In the genomic region with DNA sequence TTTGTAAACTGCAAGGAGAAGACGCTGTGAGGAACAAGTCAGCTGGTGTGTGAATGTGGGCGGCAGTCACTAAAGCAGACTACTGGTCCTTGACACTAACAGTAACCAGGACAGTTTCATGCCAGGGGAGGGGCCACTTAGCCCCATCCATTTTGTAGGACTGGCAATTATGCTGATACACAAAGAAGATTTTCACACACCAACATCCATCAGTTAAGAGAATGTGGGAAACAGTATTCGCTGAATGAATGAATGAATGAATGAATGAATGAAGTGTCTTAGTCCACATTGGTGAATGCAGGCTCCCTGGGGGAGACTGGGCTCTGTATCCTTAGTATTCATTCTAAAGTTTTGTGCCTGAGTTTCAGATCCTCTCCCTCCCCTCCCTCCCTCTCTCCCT, we compare ENCODE assay signal across 26 cellular contexts.
"Had no signal": no experiment of that assay in that cellular context is flagged by ENCODE, and none has a peak within 500 bp of the region (broad histone marks: within the 10 kb centered on the region; RNA-seq: fewer than 3 reads in every experiment).

No MANE protein-coding gene starts in this region.

- DNase-seq: nephron progenitor cell; occipital lobe; psoas muscle; right cardiac atrium; sigmoid colon; small intestine; stimulated activated CD4-positive, alpha-beta T cell treated with anti-CD3 and anti-CD28 coated beads, Interleukin-15, amount 100 ng/mL, for 24 hours; stimulated activated CD4-positive, alpha-beta T cell treated with anti-CD3 and anti-CD28 coated beads, Interleukin-2, amount 100 ng/mL, for 24 hours; stimulated activated CD4-positive, alpha-beta T cell treated with anti-CD3 and anti-CD28 coated beads, Interleukin-2, amount 100 ng/mL, for 48 hours; stimulated activated CD4-positive, alpha-beta T cell treated with anti-CD3 and anti-CD28 coated beads, Interleukin-4, amount 100 ng/mL, for 24 hours; stimulated activated CD8-positive, alpha-beta memory T cell treated with anti-CD3 and anti-CD28 coated beads, Interleukin-4, amount 100 ng/mL, for 48 hours; stimulated activated naive CD4-positive, alpha-beta T cell; stimulated activated naive CD8-positive, alpha-beta T cell treated with anti-CD3 and anti-CD28 coated beads, Interleukin-15, amount 100 ng/mL, for 72 hours; stimulated activated naive CD8-positive, alpha-beta T cell treated with anti-CD3 and anti-CD28 coated beads, Interleukin-15, Interleukin-2, amounts not matched to agents 100 U/mL and 50 U/mL, for 24 hours; substantia nigra; transverse colon; upper lobe of right lung; uterus had no signal

- ATAC-seq: naive thymus-derived CD8-positive, alpha-beta T cell; natural killer cell treated with Interleukin-12 subunit alpha and Interleukin-12 subunit beta and Interleukin-15 and Interleukin-18, amount 100 ng/mL, for 72 hours; psoas muscle; right cardiac atrium; right lobe of liver; stimulated activated memory B cell treated with anti-CD40 and anti-IgM and Interleukin-4, amounts not matched to agents 10 μg/mL and 1 μg/mL and 100 μg/mL, for 72 hours; stimulated activated naive CD8-positive, alpha-beta T cell treated with anti-CD3 and anti-CD28 coated beads, Interleukin-15, amount 100 ng/mL, for 72 hours; stimulated activated naive CD8-positive, alpha-beta T cell treated with anti-CD3 and anti-CD28 coated beads, Interleukin-15, Interleukin-2, amounts not matched to agents 100 U/mL and 50 U/mL, for 24 hours; upper lobe of right lung had no signal

- H3K4me3 ChIP-seq: ovary, psoas muscle, right lobe of liver, sigmoid colon, suprapubic skin, testis, tibial artery, transverse colon, upper lobe of right lung, uterus had no signal

- H3K36me3 ChIP-seq: ovary, right lobe of liver, sigmoid colon, suprapubic skin, tibial artery, transverse colon, upper lobe of right lung, uterus had no signal

- H3K27me3 ChIP-seq: ovary, right lobe of liver, testis, transverse colon, uterus had no signal
